21 cellular contexts compared by ENCODE assay signal in the genomic region with DNA sequence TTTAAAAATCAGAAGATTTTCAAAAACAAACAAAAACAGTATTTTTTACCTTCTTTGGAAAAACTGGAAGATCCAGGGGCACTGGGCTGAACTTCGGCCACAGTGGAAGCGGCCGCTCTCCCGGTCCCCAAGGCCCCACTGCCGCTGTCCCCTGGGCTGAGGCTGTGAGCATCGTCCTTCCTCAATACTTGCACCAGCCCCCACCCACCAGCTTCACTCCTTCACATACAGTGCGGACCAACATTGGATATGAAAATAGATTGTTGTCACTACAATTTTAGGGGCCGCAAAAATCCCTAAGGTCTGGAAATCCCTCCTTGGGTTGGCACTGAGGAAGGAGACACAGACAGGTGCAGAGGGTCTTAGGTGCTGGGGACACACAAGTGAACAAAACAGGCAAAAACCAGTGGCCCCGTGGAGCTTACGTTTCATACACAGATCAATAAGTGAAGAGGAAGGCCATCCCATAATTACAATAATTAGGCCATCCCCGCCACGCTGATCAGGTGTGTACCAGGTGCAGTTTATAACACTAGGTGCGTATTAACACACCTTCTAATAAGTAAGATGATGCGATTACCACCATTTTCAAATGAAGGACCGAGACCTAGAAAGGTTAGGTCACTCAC. TPM values are rescaled to one million over a fixed set of nuclear protein-coding genes. Genes with fewer than 3 reads are reported as not detected.
DNase-seq lines count a peak whose midpoint lies in the region; ATAC-seq, FAIRE-seq and TF ChIP-seq lines count a peak whose summit lies in the region.
"Had no signal": no experiment of that assay in that cellular context is flagged by ENCODE, and none has a peak within 500 bp of the region (broad histone marks: within the 10 kb centered on the region; RNA-seq: fewer than 3 reads in every experiment).

No MANE protein-coding gene starts in this region.

- H3K4me1 Mint-ChIP-seq in naive thymus-derived CD4-positive, alpha-beta T cell = peaks cover 0 to 7% (median 4%) of the 10 kb centered on the region in 7 donors
- H3K4me1 Mint-ChIP-seq: CD4-positive, CD25-positive, alpha-beta regulatory T cell; CD8-positive, alpha-beta memory T cell had no signal

- in situ Hi-C loops in gastrocnemius medialis (cut with MboI; ENCODE audit: low sequenced_read_pairs in 4 of 4) = no loop called here

- no peaks in the 10 kb centered on the region for H3K36me3 Mint-ChIP-seq in naive thymus-derived CD4-positive, alpha-beta T cell
- H3K36me3 Mint-ChIP-seq: CD4-positive, CD25-positive, alpha-beta regulatory T cell; CD8-positive, alpha-beta memory T cell had no signal

- ATAC-seq in left ventricle myocardium superior = no peak
- no peak for ATAC-seq in heart left ventricle
- no peak for ATAC-seq in gastrocnemius medialis
- no peak for ATAC-seq in naive thymus-derived CD4-positive, alpha-beta T cell
- ATAC-seq in HG03354 (IDR thresholded peaks at IDR 0.05; ENCODE audit: poor library complexity, severe bottlenecking, unreplicated experiment) = no peak

- H3K4me3 ChIP-seq in heart left ventricle = no peak overlapping the region
- no peak overlapping the region for H3K4me3 ChIP-seq in kidney (ENCODE audit: low read length in 2 of 2)
- no peak overlapping the region for H3K4me3 ChIP-seq in gastrocnemius medialis
- no peak overlapping the region for H3K4me3 ChIP-seq in naive thymus-derived CD4-positive, alpha-beta T cell (ENCODE audit: low read length)

- H3K9me3 ChIP-seq in heart left ventricle = no peaks in the 10 kb centered on the region
- no peaks in the 10 kb centered on the region for H3K9me3 ChIP-seq in kidney (ENCODE audit: control insufficient read depth in 1 of 2, low read length in 2 of 2)
- no peaks in the 10 kb centered on the region for H3K9me3 ChIP-seq in gastrocnemius medialis
- no peaks in the 10 kb centered on the region for H3K9me3 ChIP-seq in naive thymus-derived CD4-positive, alpha-beta T cell (ENCODE audit: control insufficient read depth in 2 of 3, low read length in 3 of 3)
- H3K9me3 ChIP-seq: BE2C had no signal

- FAIRE-seq in kidney (lab: Jason Lieb, UNC) = no peak
- FAIRE-seq: A204.1, G401.6, GM12891, GM19239 had no signal

- no peak overlapping the region for H3K27ac Mint-ChIP-seq in naive thymus-derived CD4-positive, alpha-beta T cell
- H3K27ac Mint-ChIP-seq: CD4-positive, CD25-positive, alpha-beta regulatory T cell; CD8-positive, alpha-beta memory T cell had no signal

- 93 to 96% (median 94%) methylated on average over 15 of the region's 15 CpGs for WGBS in heart left ventricle, 4 donors

- H3K4me3 Mint-ChIP-seq in naive thymus-derived CD4-positive, alpha-beta T cell = no peak overlapping the region
- H3K4me3 Mint-ChIP-seq: CD4-positive, CD25-positive, alpha-beta regulatory T cell; CD8-positive, alpha-beta memory T cell had no signal

- H3K27ac ChIP-seq in heart left ventricle (no peak overlapping the region), kidney (ENCODE audit: low read depth in 2 of 2, low read length in 2 of 2) (no peak overlapping the region), gastrocnemius medialis (no peak overlapping the region)
- no peak overlapping the region for H3K27ac ChIP-seq in naive thymus-derived CD4-positive, alpha-beta T cell (ENCODE audit: low read depth, low read length)
- H3K27ac ChIP-seq: HL-60 had no signal

- DNase-seq in left ventricle myocardium superior (peak; percentile 8), heart left ventricle (no peak), kidney (peak; percentile 23), posterior vena cava (ENCODE audit: low spot score) (peak; percentile 42), gastrocnemius medialis (no peak)
- no peak for DNase-seq in naive thymus-derived CD4-positive, alpha-beta T cell
- DNase-seq: ACHN; BE2C; C1 segment of cervical spinal cord; CD4-positive, CD25-positive, alpha-beta regulatory T cell; CD8-positive, alpha-beta memory T cell; COR-L47; HCEC 1CT had no signal

- POLR2A ChIA-PET in naive thymus-derived CD4-positive, alpha-beta T cell (lab: Charles Lee) = no interaction called here

- no peak for TF ChIP-seq POLR2A in heart left ventricle (IDR thresholded peaks at IDR 0.05)
- TF ChIP-seq POLR2A in gastrocnemius medialis (IDR thresholded peaks at IDR 0.05) = no peak

- H3K4me1 ChIP-seq in heart left ventricle (peaks cover 0 to 14% (median 0%) of the 10 kb centered on the region in 12 donors), kidney (ENCODE audit: control insufficient read depth in 1 of 2, insufficient read depth in 1 of 2, low read depth in 1 of 2, low read length in 2 of 2) (peaks cover 0 to 2% of the 10 kb centered on the region in 2 donors), gastrocnemius medialis (no peaks in the 10 kb centered on the region)
- H3K4me1 ChIP-seq in naive thymus-derived CD4-positive, alpha-beta T cell (ENCODE audit: control insufficient read depth in 2 of 2, insufficient read depth in 2 of 2, low read length in 2 of 2) = no peaks in the 10 kb centered on the region

- TF ChIP-seq CTCF in heart left ventricle (IDR thresholded peaks at IDR 0.05) = no peak
- no peak for TF ChIP-seq CTCF in kidney (IDR thresholded peaks at IDR 0.05; ENCODE audit: borderline replicate concordance, extremely low read depth, insufficient read depth)
- TF ChIP-seq CTCF in gastrocnemius medialis (IDR thresholded peaks at IDR 0.05 in 4 of 5, conservative IDR thresholded peaks at IDR 0.05 in 1 of 5) = no peak

- CTCF ChIA-PET in naive thymus-derived CD4-positive, alpha-beta T cell (lab: Charles Lee) = no interaction called here

- H3K27me3 ChIP-seq in heart left ventricle (peaks cover 0 to 4% (median 0%) of the 10 kb centered on the region in 9 donors), gastrocnemius medialis (no peaks in the 10 kb centered on the region)
- H3K27me3 ChIP-seq in naive thymus-derived CD4-positive, alpha-beta T cell (ENCODE audit: control insufficient read depth in 2 of 2, insufficient read depth in 2 of 2, low read length in 2 of 2) = no peaks in the 10 kb centered on the region
- H3K27me3 ChIP-seq: BE2C had no signal

- intact Hi-C loops in left ventricle myocardium superior (cut with micrococcal nuclease) (no loop called here), heart left ventricle (cut with DNase I) (loop anchor here in 1 of 10 donors (5.0 kb wide), 1 partner anchor 39 kb away; no protein-coding TSS in a partner anchor), kidney (cut with DNase I) (no loop called here), posterior vena cava (cut with DNase I) (no loop called here), gastrocnemius medialis (cut with DNase I; ENCODE audit: low total_unique reads) (no loop called here)
- intact Hi-C loops in naive thymus-derived CD4-positive, alpha-beta T cell (cut with micrococcal nuclease) = no loop called here

- peaks cover 0 to 7% (median 0%) of the 10 kb centered on the region in 5 donors for H3K27me3 Mint-ChIP-seq in naive thymus-derived CD4-positive, alpha-beta T cell
- H3K27me3 Mint-ChIP-seq: CD4-positive, CD25-positive, alpha-beta regulatory T cell had no signal

- H3K9me3 Mint-ChIP-seq in naive thymus-derived CD4-positive, alpha-beta T cell = no peaks in the 10 kb centered on the region
- H3K9me3 Mint-ChIP-seq: CD4-positive, CD25-positive, alpha-beta regulatory T cell; CD8-positive, alpha-beta memory T cell had no signal

- H3K9ac ChIP-seq in kidney (ENCODE audit: low read length in 2 of 2) = no peak overlapping the region

- no peaks in the 10 kb centered on the region for H3K36me3 ChIP-seq in heart left ventricle
- H3K36me3 ChIP-seq in kidney (ENCODE audit: control insufficient read depth in 1 of 2, insufficient read depth in 2 of 2, low read length in 2 of 2) = peaks cover 0 to 3% of the 10 kb centered on the region in 2 donors
- no peaks in the 10 kb centered on the region for H3K36me3 ChIP-seq in gastrocnemius medialis
- no peaks in the 10 kb centered on the region for H3K36me3 ChIP-seq in naive thymus-derived CD4-positive, alpha-beta T cell (ENCODE audit: control insufficient read depth in 2 of 3, insufficient read depth in 3 of 3, low read length in 3 of 3)
- H3K36me3 ChIP-seq: BE2C had no signal

RNA-seq across cellular contexts. Expression of gene SLC22A11, which starts 7.1 kb away (rescaled TPM):
- total RNA-seq in left ventricle myocardium superior (not detected), heart left ventricle (not detected), kidney (9.4 TPM), posterior vena cava (under 1 TPM; 0.28 to 0.29 TPM), gastrocnemius medialis (not detected)
- polyA plus RNA-seq in heart left ventricle (not detected), kidney (ENCODE audit: insufficient read depth, low read depth, low replicate concordance) (105 TPM)
- total RNA-seq in naive thymus-derived CD4-positive, alpha-beta T cell = not detected
- polyA plus RNA-seq in naive thymus-derived CD4-positive, alpha-beta T cell = not detected
- total RNA-seq: CD4-positive, CD25-positive, alpha-beta regulatory T cell; CD8-positive, alpha-beta memory T cell; H4; HT1080 had no signal
- polyA plus RNA-seq: CD4-positive, CD25-positive, alpha-beta regulatory T cell; CD8-positive, alpha-beta memory T cell had no signal

RNA-seq across cellular contexts. Expression of gene SLC22A12, which starts 28.2 kb away (rescaled TPM):
- not detected for total RNA-seq in left ventricle myocardium superior
- total RNA-seq in heart left ventricle = not detected
- not detected for polyA plus RNA-seq in heart left ventricle
- total RNA-seq in kidney = 5.3 TPM
- 85.9 TPM for polyA plus RNA-seq in kidney (ENCODE audit: insufficient read depth, low read depth, low replicate concordance)
- not detected for total RNA-seq in posterior vena cava
- total RNA-seq in gastrocnemius medialis = not detected
- total RNA-seq in naive thymus-derived CD4-positive, alpha-beta T cell = not detected
- not detected for polyA plus RNA-seq in naive thymus-derived CD4-positive, alpha-beta T cell
- total RNA-seq: CD4-positive, CD25-positive, alpha-beta regulatory T cell; CD8-positive, alpha-beta memory T cell; H4; HT1080 had no signal
- polyA plus RNA-seq: CD4-positive, CD25-positive, alpha-beta regulatory T cell; CD8-positive, alpha-beta memory T cell had no signal

Comparison
In these comparisons a context has a peak if more than half of its experiments do, and no peak if none do; other contexts are left out.
1. DNase-seq: peak in left ventricle myocardium superior (single experiment), kidney (single experiment) and posterior vena cava (single experiment); none in heart left ventricle (0 of 5), gastrocnemius medialis (0 of 2) and naive thymus-derived CD4-positive, alpha-beta T cell (0 of 9).